ENCODE assay signal across 27 cellular contexts in genomic region chr9:85515021-85515420, GRCh38.
"Had no signal": no experiment of that assay in that cellular context is flagged by ENCODE, and none has a peak within 500 bp of the region (broad histone marks: within the 10 kb centered on the region; RNA-seq: fewer than 3 reads in every experiment).

No MANE protein-coding gene starts in this region.

- H3K4me1 Mint-ChIP-seq: activated B cell treated with CpG ODN at 0.5 μM for 24 hours; activated CD4-positive, alpha-beta T cell treated with anti-CD3 and anti-CD28 coated beads for 36 hours; activated CD8-positive, alpha-beta memory T cell treated with anti-CD3 and anti-CD28 coated beads, Interleukin-2, amount 10 ng/mL, durations not matched to agents 7 days and 5 days; activated naive CD4-positive, alpha-beta T cell treated with anti-CD3 and anti-CD28 coated beads, Interleukin-2, amount 50 U/mL, for 24 hours; activated naive CD8-positive, alpha-beta T cell treated with anti-CD3 and anti-CD28 coated beads, Interleukin-2, amount 50 U/mL, for 24 hours; central memory CD8-positive, alpha-beta T cell; stimulated activated memory B cell treated with anti-CD40 and anti-IgM and Interleukin-4, amounts not matched to agents 10 μg/mL and 1 μg/mL and 100 μg/mL, for 72 hours; stimulated activated naive CD8-positive, alpha-beta T cell treated with anti-CD3 and anti-CD28 coated beads, Interleukin-15, amount 100 ng/mL, for 72 hours had no signal

- H3K4me2 ChIP-seq: smooth muscle cell had no signal

- H3K36me3 Mint-ChIP-seq: activated CD8-positive, alpha-beta memory T cell treated with anti-CD3 and anti-CD28 coated beads, Interleukin-2, amount 10 ng/mL, durations not matched to agents 7 days and 5 days; activated naive CD4-positive, alpha-beta T cell treated with anti-CD3 and anti-CD28 coated beads, Interleukin-2, amount 50 U/mL, for 24 hours; stimulated activated memory B cell treated with anti-CD40 and anti-IgM and Interleukin-4, amounts not matched to agents 10 μg/mL and 1 μg/mL and 100 μg/mL, for 72 hours had no signal

- H3K9me3 ChIP-seq: heart left ventricle, left ventricle myocardium inferior, ovary, upper lobe of left lung had no signal

- H3K4me1 ChIP-seq: heart left ventricle, left ventricle myocardium inferior, upper lobe of left lung had no signal

- DNase-seq: activated B cell treated with CpG ODN at 0.5 μM for 24 hours; activated CD4-positive, alpha-beta T cell treated with anti-CD3 and anti-CD28 coated beads for 36 hours; activated CD8-positive, alpha-beta memory T cell treated with anti-CD3 and anti-CD28 coated beads, Interleukin-2, amount 10 ng/mL, durations not matched to agents 7 days and 5 days; activated CD8-positive, alpha-beta T cell treated with anti-CD3 and anti-CD28 coated beads, Interleukin-2, amount 10 ng/mL, durations not matched to agents 7 days and 5 days; activated naive CD8-positive, alpha-beta T cell treated with anti-CD3 and anti-CD28 coated beads, Interleukin-2, amount 50 U/mL, for 24 hours; activated T-cell treated with anti-CD3 and anti-CD28 coated beads, Interleukin-2, amount 50 U/mL, for 48 hours; amygdala; effector CD8-positive, alpha-beta T cell; erythroblast; heart left ventricle; left ventricle myocardium inferior; nephron progenitor cell; ovary; stimulated activated CD4-positive, alpha-beta T cell treated with anti-CD3 and anti-CD28 coated beads, Interleukin-1b, Interleukin-23, amount 100 ng/mL, for 48 hours; stimulated activated CD4-positive, alpha-beta T cell treated with anti-CD3 and anti-CD28 coated beads, Interleukin-4, amount 100 ng/mL, for 4 hours; stimulated activated CD8-positive, alpha-beta memory T cell treated with anti-CD3 and anti-CD28 coated beads, Interleukin-4, amount 100 ng/mL, for 48 hours; stimulated activated naive CD8-positive, alpha-beta T cell treated with anti-CD3 and anti-CD28 coated beads, Interleukin-15, amount 100 ng/mL, for 72 hours; substantia nigra; T-helper 1 cell had no signal

- ATAC-seq: activated CD4-positive, alpha-beta T cell treated with anti-CD3 and anti-CD28 coated beads for 36 hours; activated CD8-positive, alpha-beta memory T cell treated with anti-CD3 and anti-CD28 coated beads, Interleukin-2, amount 10 ng/mL, durations not matched to agents 7 days and 5 days; activated CD8-positive, alpha-beta T cell treated with anti-CD3 and anti-CD28 coated beads, Interleukin-2, amount 10 ng/mL, durations not matched to agents 7 days and 5 days; activated naive CD8-positive, alpha-beta T cell treated with anti-CD3 and anti-CD28 coated beads, Interleukin-2, amount 50 U/mL, for 24 hours; heart left ventricle; stimulated activated memory B cell treated with anti-CD40 and anti-IgM and Interleukin-4, amounts not matched to agents 10 μg/mL and 1 μg/mL and 100 μg/mL, for 72 hours; stimulated activated naive CD8-positive, alpha-beta T cell treated with anti-CD3 and anti-CD28 coated beads, Interleukin-15, amount 100 ng/mL, for 72 hours had no signal

- H3K9me3 Mint-ChIP-seq: activated B cell treated with CpG ODN at 0.5 μM for 24 hours; activated naive CD4-positive, alpha-beta T cell treated with anti-CD3 and anti-CD28 coated beads, Interleukin-2, amount 50 U/mL, for 24 hours; activated naive CD8-positive, alpha-beta T cell treated with anti-CD3 and anti-CD28 coated beads, Interleukin-2, amount 50 U/mL, for 24 hours; activated T-helper 2 cell treated with anti-CD3 and anti-CD28 coated beads, Interferon-gamma antibody, Interleukin-2, Interleukin-4, amounts not matched to agents 10 μg/mL and 5 μg/mL and 100 μg/mL, durations not matched to agents 14 hours and 24 hours and 36 hours; central memory CD8-positive, alpha-beta T cell; nephron progenitor cell; stimulated activated naive CD8-positive, alpha-beta T cell treated with anti-CD3 and anti-CD28 coated beads, Interleukin-15, amount 100 ng/mL, for 72 hours; T-helper 2 cell treated with Interferon-gamma antibody and Interleukin-4, amounts not matched to agents 5 μg/mL and 100 μg/mL, for 36 hours had no signal

- H3K4me3 Mint-ChIP-seq: activated B cell treated with CpG ODN at 0.5 μM for 24 hours; activated CD4-positive, alpha-beta T cell treated with anti-CD3 and anti-CD28 coated beads for 36 hours; activated CD8-positive, alpha-beta memory T cell treated with anti-CD3 and anti-CD28 coated beads, Interleukin-2, amount 10 ng/mL, durations not matched to agents 7 days and 5 days; activated CD8-positive, alpha-beta T cell treated with anti-CD3 and anti-CD28 coated beads, Interleukin-2, amount 10 ng/mL, durations not matched to agents 7 days and 5 days; activated naive CD4-positive, alpha-beta T cell treated with anti-CD3 and anti-CD28 coated beads, Interleukin-2, amount 50 U/mL, for 24 hours; activated naive CD8-positive, alpha-beta T cell treated with anti-CD3 and anti-CD28 coated beads, Interleukin-2, amount 50 U/mL, for 24 hours; central memory CD8-positive, alpha-beta T cell; nephron progenitor cell; stimulated activated memory B cell treated with anti-CD40 and anti-IgM and Interleukin-4, amounts not matched to agents 10 μg/mL and 1 μg/mL and 100 μg/mL, for 72 hours; stimulated activated naive CD8-positive, alpha-beta T cell treated with anti-CD3 and anti-CD28 coated beads, Interleukin-15, amount 100 ng/mL, for 72 hours; T-helper 2 cell treated with Interferon-gamma antibody and Interleukin-4, amounts not matched to agents 5 μg/mL and 100 μg/mL, for 36 hours had no signal

- H3K36me3 ChIP-seq: heart left ventricle, left ventricle myocardium inferior, ovary, upper lobe of left lung had no signal

- H3K27me3 ChIP-seq: ovary, upper lobe of left lung had no signal

- H3K27ac Mint-ChIP-seq: activated B cell treated with CpG ODN at 0.5 μM for 24 hours; activated CD4-positive, alpha-beta T cell treated with anti-CD3 and anti-CD28 coated beads for 36 hours; activated CD8-positive, alpha-beta memory T cell treated with anti-CD3 and anti-CD28 coated beads, Interleukin-2, amount 10 ng/mL, durations not matched to agents 7 days and 5 days; activated CD8-positive, alpha-beta T cell treated with anti-CD3 and anti-CD28 coated beads, Interleukin-2, amount 10 ng/mL, durations not matched to agents 7 days and 5 days; activated naive CD4-positive, alpha-beta T cell treated with anti-CD3 and anti-CD28 coated beads, Interleukin-2, amount 50 U/mL, for 24 hours; activated naive CD8-positive, alpha-beta T cell treated with anti-CD3 and anti-CD28 coated beads, Interleukin-2, amount 50 U/mL, for 24 hours; activated T-helper 2 cell treated with anti-CD3 and anti-CD28 coated beads, Interferon-gamma antibody, Interleukin-2, Interleukin-4, amounts not matched to agents 10 μg/mL and 5 μg/mL and 100 μg/mL, durations not matched to agents 14 hours and 24 hours and 36 hours; progenitor cell of endocrine pancreas; stimulated activated memory B cell treated with anti-CD40 and anti-IgM and Interleukin-4, amounts not matched to agents 10 μg/mL and 1 μg/mL and 100 μg/mL, for 72 hours; stimulated activated naive CD8-positive, alpha-beta T cell treated with anti-CD3 and anti-CD28 coated beads, Interleukin-15, amount 100 ng/mL, for 72 hours; T-helper 2 cell treated with Interferon-gamma antibody and Interleukin-4, amounts not matched to agents 5 μg/mL and 100 μg/mL, for 36 hours had no signal

- H3K4me3 ChIP-seq: heart left ventricle, left ventricle myocardium inferior, ovary, smooth muscle cell, upper lobe of left lung had no signal

- H3K27ac ChIP-seq: heart left ventricle, left ventricle myocardium inferior, ovary, upper lobe of left lung had no signal
